ENCODE assay signal across 1 cellular context in the genomic region with DNA sequence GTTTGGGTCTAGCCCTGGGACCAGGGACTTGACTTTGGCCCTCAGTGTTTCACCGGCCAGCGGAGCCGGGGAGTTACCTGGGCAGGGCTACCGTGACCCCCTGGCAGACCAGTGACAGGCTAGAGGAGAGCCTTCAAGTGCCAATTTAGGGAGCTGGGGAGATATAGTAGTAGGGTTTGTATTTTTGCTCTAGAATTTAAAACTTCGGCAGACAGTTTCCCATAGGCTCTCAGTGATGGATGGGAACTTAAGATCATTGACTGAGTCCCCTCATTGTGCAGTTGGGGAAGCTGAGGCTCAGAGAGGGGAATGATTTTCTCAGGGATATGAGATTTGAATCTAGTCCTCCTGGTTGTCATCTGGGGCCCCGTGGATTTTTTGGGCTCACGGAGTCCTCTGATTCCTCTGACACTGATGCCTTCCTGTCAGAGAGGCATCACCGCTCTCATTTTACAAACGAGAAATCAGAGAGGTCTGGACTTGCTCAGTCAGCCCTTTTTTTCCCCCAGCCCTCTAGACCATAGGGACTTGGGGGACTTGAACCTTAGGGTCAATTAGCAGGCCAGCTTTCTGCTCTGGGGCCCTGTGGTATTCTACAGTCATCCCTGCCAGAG.
TF ChIP-seq lines count a peak whose summit lies in the region.

No MANE protein-coding gene starts in this region.

TF ChIP-seq in K562, 482 proteins besides CTCF, POLR2A, EP300 and RAD21 (continued from another document):
- TF ChIP-seq, protein P1, sequence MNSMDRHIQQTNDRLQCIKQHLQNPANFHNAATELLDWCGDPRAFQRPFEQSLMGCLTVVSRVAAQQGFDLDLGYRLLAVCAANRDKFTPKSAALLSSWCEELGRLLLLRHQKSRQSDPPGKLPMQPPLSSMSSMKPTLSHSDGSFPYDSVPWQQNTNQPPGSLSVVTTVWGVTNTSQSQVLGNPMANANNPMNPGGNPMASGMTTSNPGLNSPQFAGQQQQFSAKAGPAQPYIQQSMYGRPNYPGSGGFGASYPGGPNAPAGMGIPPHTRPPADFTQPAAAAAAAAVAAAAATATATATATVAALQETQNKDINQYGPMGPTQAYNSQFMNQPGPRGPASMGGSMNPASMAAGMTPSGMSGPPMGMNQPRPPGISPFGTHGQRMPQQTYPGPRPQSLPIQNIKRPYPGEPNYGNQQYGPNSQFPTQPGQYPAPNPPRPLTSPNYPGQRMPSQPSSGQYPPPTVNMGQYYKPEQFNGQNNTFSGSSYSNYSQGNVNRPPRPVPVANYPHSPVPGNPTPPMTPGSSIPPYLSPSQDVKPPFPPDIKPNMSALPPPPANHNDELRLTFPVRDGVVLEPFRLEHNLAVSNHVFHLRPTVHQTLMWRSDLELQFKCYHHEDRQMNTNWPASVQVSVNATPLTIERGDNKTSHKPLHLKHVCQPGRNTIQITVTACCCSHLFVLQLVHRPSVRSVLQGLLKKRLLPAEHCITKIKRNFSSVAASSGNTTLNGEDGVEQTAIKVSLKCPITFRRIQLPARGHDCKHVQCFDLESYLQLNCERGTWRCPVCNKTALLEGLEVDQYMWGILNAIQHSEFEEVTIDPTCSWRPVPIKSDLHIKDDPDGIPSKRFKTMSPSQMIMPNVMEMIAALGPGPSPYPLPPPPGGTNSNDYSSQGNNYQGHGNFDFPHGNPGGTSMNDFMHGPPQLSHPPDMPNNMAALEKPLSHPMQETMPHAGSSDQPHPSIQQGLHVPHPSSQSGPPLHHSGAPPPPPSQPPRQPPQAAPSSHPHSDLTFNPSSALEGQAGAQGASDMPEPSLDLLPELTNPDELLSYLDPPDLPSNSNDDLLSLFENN (IDR thresholded peaks at IDR 0.05; ENCODE audit: low read depth in 2 of 2, low read length in 2 of 2): no peak
- TF ChIP-seq TEAD1 (CRISPR knock-in tag; IDR thresholded peaks at IDR 0.05): no peak
- TF ChIP-seq, protein P2, sequence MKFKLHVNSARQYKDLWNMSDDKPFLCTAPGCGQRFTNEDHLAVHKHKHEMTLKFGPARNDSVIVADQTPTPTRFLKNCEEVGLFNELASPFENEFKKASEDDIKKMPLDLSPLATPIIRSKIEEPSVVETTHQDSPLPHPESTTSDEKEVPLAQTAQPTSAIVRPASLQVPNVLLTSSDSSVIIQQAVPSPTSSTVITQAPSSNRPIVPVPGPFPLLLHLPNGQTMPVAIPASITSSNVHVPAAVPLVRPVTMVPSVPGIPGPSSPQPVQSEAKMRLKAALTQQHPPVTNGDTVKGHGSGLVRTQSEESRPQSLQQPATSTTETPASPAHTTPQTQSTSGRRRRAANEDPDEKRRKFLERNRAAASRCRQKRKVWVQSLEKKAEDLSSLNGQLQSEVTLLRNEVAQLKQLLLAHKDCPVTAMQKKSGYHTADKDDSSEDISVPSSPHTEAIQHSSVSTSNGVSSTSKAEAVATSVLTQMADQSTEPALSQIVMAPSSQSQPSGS (CRISPR knock-in tag; IDR thresholded peaks at IDR 0.05): no peak
- TF ChIP-seq TBL1XR1 (IDR thresholded peaks at IDR 0.05; ENCODE audit: low read length in 2 of 2): no peak
- TF ChIP-seq, protein P3, sequence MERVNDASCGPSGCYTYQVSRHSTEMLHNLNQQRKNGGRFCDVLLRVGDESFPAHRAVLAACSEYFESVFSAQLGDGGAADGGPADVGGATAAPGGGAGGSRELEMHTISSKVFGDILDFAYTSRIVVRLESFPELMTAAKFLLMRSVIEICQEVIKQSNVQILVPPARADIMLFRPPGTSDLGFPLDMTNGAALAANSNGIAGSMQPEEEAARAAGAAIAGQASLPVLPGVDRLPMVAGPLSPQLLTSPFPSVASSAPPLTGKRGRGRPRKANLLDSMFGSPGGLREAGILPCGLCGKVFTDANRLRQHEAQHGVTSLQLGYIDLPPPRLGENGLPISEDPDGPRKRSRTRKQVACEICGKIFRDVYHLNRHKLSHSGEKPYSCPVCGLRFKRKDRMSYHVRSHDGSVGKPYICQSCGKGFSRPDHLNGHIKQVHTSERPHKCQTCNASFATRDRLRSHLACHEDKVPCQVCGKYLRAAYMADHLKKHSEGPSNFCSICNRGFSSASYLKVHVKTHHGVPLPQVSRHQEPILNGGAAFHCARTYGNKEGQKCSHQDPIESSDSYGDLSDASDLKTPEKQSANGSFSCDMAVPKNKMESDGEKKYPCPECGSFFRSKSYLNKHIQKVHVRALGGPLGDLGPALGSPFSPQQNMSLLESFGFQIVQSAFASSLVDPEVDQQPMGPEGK (CRISPR knock-in tag; IDR thresholded peaks at IDR 0.05; ENCODE audit: borderline replicate concordance): no peak
- no peak for TF ChIP-seq POLR2H (tag; IDR thresholded peaks at IDR 0.05; ENCODE audit: low read depth)
- TF ChIP-seq L3MBTL2 (IDR thresholded peaks at IDR 0.05): no peak
- no peak for TF ChIP-seq NFATC3 (IDR thresholded peaks at IDR 0.05)
- no peak for TF ChIP-seq FOXJ3 (CRISPR knock-in tag; IDR thresholded peaks at IDR 0.05)
- 0 out of 4 replicates have a peak, but pooled peaks of 1 of the 2 experiments have one; percentile 10 for TF ChIP-seq FOXK2 (conservative IDR thresholded peaks at IDR 0.05 in 1 of 2, IDR thresholded peaks at IDR 0.05 in 1 of 2; ENCODE audit: low read depth in 2 of 2)
- peak; percentile 47; the same call in 1 of the 2 replicates for TF ChIP-seq ZNF316 (IDR thresholded peaks at IDR 0.05)
- no peak for TF ChIP-seq POLR2G (IDR thresholded peaks at IDR 0.05; ENCODE audit: low read depth, low read length)
- no peak for TF ChIP-seq ZNF695 (CRISPR knock-in tag; IDR thresholded peaks at IDR 0.05)
- no peak for TF ChIP-seq DACH1 (IDR thresholded peaks at IDR 0.05; ENCODE audit: partially characterized antibody)
- TF ChIP-seq ELF4 (CRISPR knock-in tag; IDR thresholded peaks at IDR 0.05): no peak
- no peak for TF ChIP-seq GTF2F1 (IDR thresholded peaks at IDR 0.05; ENCODE audit: low read depth, low read length)
- TF ChIP-seq CHD4 (IDR thresholded peaks at IDR 0.05; ENCODE audit: insufficient read depth, insufficient replicate concordance, low read depth, low read length, poor library complexity, severe bottlenecking): no peak
- 0 out of 2 replicates have a peak, but pooled peaks have one; percentile 1 for TF ChIP-seq BCOR (IDR thresholded peaks at IDR 0.05)
